ENCODE assay signal across 9 cellular contexts in the genomic region with DNA sequence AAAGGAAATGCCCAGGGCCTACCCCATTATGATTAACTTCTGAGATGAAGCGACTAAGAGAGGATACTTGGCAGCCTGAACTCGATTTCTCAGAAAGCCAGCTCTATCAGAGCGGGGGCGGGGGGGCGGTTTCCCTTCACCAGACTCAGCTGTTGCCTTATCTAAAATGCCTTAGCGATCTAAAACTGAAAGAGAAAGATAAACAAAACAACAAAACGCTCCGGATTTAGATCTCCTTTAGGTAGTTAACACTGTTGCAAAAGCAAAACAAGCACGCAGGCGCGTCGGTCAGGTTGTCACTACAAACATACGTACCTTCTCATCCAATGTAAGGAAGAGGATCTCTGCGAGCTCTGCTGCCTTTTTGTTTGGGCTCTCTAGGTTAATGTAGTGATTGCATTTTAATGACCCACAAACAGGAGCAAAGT. TPM values are rescaled to one million over a fixed set of nuclear protein-coding genes. Genes with fewer than 3 reads are reported as not detected.
DNase-seq lines count a peak whose midpoint lies in the region; ATAC-seq and TF ChIP-seq lines count a peak whose summit lies in the region.
"Had no signal": no experiment of that assay in that cellular context is flagged by ENCODE, and none has a peak within 500 bp of the region (broad histone marks: within the 10 kb centered on the region; RNA-seq: fewer than 3 reads in every experiment).

No MANE protein-coding gene starts in this region.

- H3K9me3 ChIP-seq in SJCRH30 (replicated peaks) (no peaks in the 10 kb centered on the region), left lung (no peaks in the 10 kb centered on the region)

- H3K4me3 Mint-ChIP-seq in chondrocyte (ENCODE audit: unreplicated experiment) = peak overlapping the region; percentile 71

- peak; percentile 48 for DNase-seq in DMS 273 (lab: John Stamatoyannopoulos, UW; ENCODE audit: unreplicated experiment)
- DNase-seq in DMS 273 treated with DMSO at 0.1 percent for 48 hours (lab: John Stamatoyannopoulos, UW) = no peak
- peak in 1 of 2 experiments; percentile 16 for DNase-seq in SJCRH30
- no peak for DNase-seq in chondrocyte (ENCODE audit: low spot score)
- DNase-seq in left lung = peak; percentile 42 to 48
- peak; percentile 28 for DNase-seq in stimulated activated CD4-positive, alpha-beta T cell treated with anti-CD3 and anti-CD28 coated beads, Interleukin-4, amount 100 ng/mL, for 24 hours
- DNase-seq in iPS-NIHi11 (ENCODE audit: low spot score) = no peak

- no peak overlapping the region for H3K27ac Mint-ChIP-seq in chondrocyte (ENCODE audit: unreplicated experiment)

- H3K27ac ChIP-seq in SJCRH30 = no peak overlapping the region
- H3K27ac ChIP-seq in left lung = peak overlapping the region; percentile 82 to 87
- H3K27ac ChIP-seq: 22Rv1 had no signal

- H3K36me3 Mint-ChIP-seq in chondrocyte (ENCODE audit: low read depth) = no peaks in the 10 kb centered on the region

- H3K4me1 ChIP-seq in SJCRH30 = no peaks in the 10 kb centered on the region
- H3K4me1 ChIP-seq in left lung = peaks cover 0 to 14% of the 10 kb centered on the region in 2 donors

- no peaks in the 10 kb centered on the region for H3K9me3 Mint-ChIP-seq in chondrocyte (ENCODE audit: low read depth)

- H3K36me3 ChIP-seq in SJCRH30 (no peaks in the 10 kb centered on the region), left lung (no peaks in the 10 kb centered on the region)

- intact Hi-C loops in left lung (cut with DNase I) = loop anchor here in 1 of 2 donors (10.0 kb wide), 1 partner anchor 193 kb away; no protein-coding TSS in a partner anchor

- peaks cover 12% of the 10 kb centered on the region for H3K4me1 Mint-ChIP-seq in chondrocyte (ENCODE audit: low read depth)

- peak; percentile 36 for ATAC-seq in HG02840 (IDR thresholded peaks at IDR 0.05; ENCODE audit: low FRiP score, unreplicated experiment)
- peak; percentile 3 for ATAC-seq in left lung

- H3K27me3 Mint-ChIP-seq in chondrocyte (ENCODE audit: low read depth) = peaks cover 23% of the 10 kb centered on the region

- TF ChIP-seq CTCF in chondrocyte (IDR thresholded peaks at IDR 0.05) = no peak
- TF ChIP-seq CTCF in left lung (IDR thresholded peaks at IDR 0.05) = no peak

- H3K4me3 ChIP-seq in SJCRH30 (peak overlapping the region; percentile 17), left lung (peak overlapping the region; percentile 72 to 75)

- no peaks in the 10 kb centered on the region for H3K27me3 ChIP-seq in SJCRH30
- H3K27me3 ChIP-seq in left lung = peaks cover 0 to 63% of the 10 kb centered on the region in 2 donors

RNA-seq across cellular contexts. Expression of gene EPB41L4A, which starts 1.1 kb away (rescaled TPM):
- 1.7 TPM in 2 replicates for total RNA-seq in SJCRH30 (2014; rRNA removed; shearing (Covaris generic))
- 2.5 to 3.9 TPM (median 3.5 TPM) in 3 replicates for total RNA-seq in chondrocyte
- total RNA-seq in left lung = 10 to 100 TPM; 21.3 to 31.3 TPM

Comparison
In these comparisons a context has a peak if more than half of its experiments do, and no peak if none do; other contexts are left out.
1. DNase-seq: peak in DMS 273 (single experiment), left lung (2 of 2) and stimulated activated CD4-positive, alpha-beta T cell treated with anti-CD3 and anti-CD28 coated beads, Interleukin-4, amount 100 ng/mL, for 24 hours (single experiment); none in DMS 273 treated with DMSO at 0.1 percent for 48 hours (single experiment), chondrocyte (single experiment) and iPS-NIHi11 (single experiment).